ENCODE assay signal across 16 cellular contexts in the genomic region with DNA sequence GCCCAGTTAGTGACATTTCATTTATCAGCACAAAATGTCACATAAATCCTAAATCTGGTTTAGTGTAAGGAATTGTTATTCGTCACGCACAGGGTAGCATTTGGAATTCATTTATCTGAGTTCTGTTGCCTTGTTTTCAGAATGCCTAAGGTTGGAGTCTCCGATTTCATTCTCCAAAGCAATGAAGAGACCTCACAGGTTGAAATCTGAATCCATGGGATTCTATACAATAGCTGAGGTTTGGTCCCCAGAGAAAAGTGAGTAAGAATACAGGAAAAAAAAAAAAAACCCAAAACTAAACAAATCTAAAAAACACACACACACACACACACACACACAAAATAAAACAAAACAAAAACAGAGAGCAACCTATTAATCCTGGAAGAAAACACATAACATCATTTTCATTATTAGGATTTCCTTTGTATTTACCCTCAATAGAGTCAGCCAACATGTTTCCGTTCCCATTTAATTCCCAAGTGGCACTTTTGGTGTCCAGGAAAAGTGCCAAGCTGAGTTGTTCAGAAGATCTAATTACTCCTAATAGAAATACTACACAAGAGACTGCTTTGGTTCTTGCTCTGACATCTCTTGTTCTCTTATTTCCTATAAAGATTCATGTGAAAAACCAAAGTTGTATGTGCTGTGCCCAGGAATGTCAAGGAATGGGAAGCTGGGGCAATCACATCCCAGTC. TPM values are rescaled to one million over a fixed set of nuclear protein-coding genes. Genes with fewer than 3 reads are reported as not detected.
DNase-seq lines count a peak whose midpoint lies in the region; TF ChIP-seq lines count a peak whose summit lies in the region.
"Had no signal": no experiment of that assay in that cellular context is flagged by ENCODE, and none has a peak within 500 bp of the region (broad histone marks: within the 10 kb centered on the region; RNA-seq: fewer than 3 reads in every experiment).

No MANE protein-coding gene starts in this region.

- H3K4me3 Mint-ChIP-seq in brain (peak overlapping the region in 1 of 5 experiments; percentile 12), neural progenitor cell (no peak overlapping the region)
- H3K4me3 Mint-ChIP-seq: activated naive CD8-positive, alpha-beta T cell treated with anti-CD3 and anti-CD28 coated beads, Interleukin-2, amount 10 ng/mL, durations not matched to agents 7 days and 5 days; T-helper 2 cell treated with Interferon-gamma antibody and Interleukin-4, amounts not matched to agents 5 μg/mL and 100 μg/mL, for 36 hours had no signal

- H3F3A ChIP-seq in neural progenitor cell (ENCODE audit: low read depth), result peaks cover 6% of the 10 kb centered on the region

- in situ Hi-C loops in HAP-1 (cut with MboI; ENCODE audit: low sequenced_read_pairs), result no loop called here

- H3K36me3 Mint-ChIP-seq in brain, result no peaks in the 10 kb centered on the region
- H3K36me3 Mint-ChIP-seq in neural progenitor cell, result peaks cover 7% of the 10 kb centered on the region
- H3K36me3 Mint-ChIP-seq: activated naive CD8-positive, alpha-beta T cell treated with anti-CD3 and anti-CD28 coated beads, Interleukin-2, amount 10 ng/mL, durations not matched to agents 7 days and 5 days had no signal

- H2BK120ac ChIP-seq in mesenchymal stem cell (ENCODE audit: low read depth, low read length), result no peak overlapping the region

- no peak overlapping the region for H4K91ac ChIP-seq in mesenchymal stem cell (ENCODE audit: low read length)

- TF ChIP-seq CTCF in brain (conservative IDR thresholded peaks at IDR 0.05), result no peak
- TF ChIP-seq CTCF in neural progenitor cell (IDR thresholded peaks at IDR 0.05), result no peak
- no peak for TF ChIP-seq CTCF in suprapubic skin (IDR thresholded peaks at IDR 0.05)

- WGBS in suprapubic skin, result 51% methylated on average over 4 of the region's 4 CpGs
- WGBS in mesenchymal stem cell, result 94% methylated on average over 4 of the region's 4 CpGs

- peaks cover 0 to 7% (median 4%) of the 10 kb centered on the region in 5 experiments for H3K9me3 Mint-ChIP-seq in brain
- peaks cover 12% of the 10 kb centered on the region for H3K9me3 Mint-ChIP-seq in neural progenitor cell
- H3K9me3 Mint-ChIP-seq: T-helper 2 cell treated with Interferon-gamma antibody and Interleukin-4, amounts not matched to agents 5 μg/mL and 100 μg/mL, for 36 hours had no signal

- H3K14ac ChIP-seq in mesenchymal stem cell (ENCODE audit: low read length in 2 of 2), result no peak overlapping the region

- no peak overlapping the region for H2BK5ac ChIP-seq in mesenchymal stem cell (ENCODE audit: low read depth, low read length, poor library complexity, severe bottlenecking)

- no peak overlapping the region for H2AK5ac ChIP-seq in mesenchymal stem cell (ENCODE audit: low read length, severe bottlenecking)

- no peaks in the 10 kb centered on the region for H3K27me3 ChIP-seq in neural progenitor cell
- H3K27me3 ChIP-seq in HAP-1 (ENCODE audit: low read depth), result no peaks in the 10 kb centered on the region
- H3K27me3 ChIP-seq in suprapubic skin, result no peaks in the 10 kb centered on the region
- H3K27me3 ChIP-seq in mesenchymal stem cell (ENCODE audit: control insufficient read depth in 1 of 2, insufficient read depth in 1 of 2, low read length in 2 of 2), result peaks cover 0 to 8% of the 10 kb centered on the region in 2 experiments

- DNase-seq in DMS 273 (lab: John Stamatoyannopoulos, UW; ENCODE audit: unreplicated experiment), result peak; percentile 72
- peak; percentile 49 for DNase-seq in NCI-H128 (lab: John Stamatoyannopoulos, UW; ENCODE audit: unreplicated experiment)
- DNase-seq in neural progenitor cell (ENCODE audit: low spot score), result peak; percentile 47
- no peak for DNase-seq in HAP-1 (ENCODE audit: low spot score in 2 of 2)
- no peak for DNase-seq in suprapubic skin (ENCODE audit: low spot score in 2 of 2)
- no peak for DNase-seq in mesenchymal stem cell
- DNase-seq in HuH-7.5 (ENCODE audit: low spot score), result no peak
- DNase-seq: activated CD4-positive, alpha-beta T cell treated with anti-CD3 and anti-CD28 coated beads for 4 hours; activated naive CD8-positive, alpha-beta T cell treated with anti-CD3 and anti-CD28 coated beads, Interleukin-2, amount 10 ng/mL, durations not matched to agents 7 days and 5 days; activated T-cell treated with anti-CD3 and anti-CD28 coated beads, Interleukin-2, amount 50 U/mL, for 1 hour; GM23248; kidney; NCI-H82; stimulated activated naive CD4-positive, alpha-beta T cell had no signal

- H3K4me2 ChIP-seq in neural progenitor cell (peak overlapping the region; percentile 41), mesenchymal stem cell (ENCODE audit: low read length, poor library complexity, severe bottlenecking) (no peak overlapping the region)

- no peak overlapping the region for H3K18ac ChIP-seq in mesenchymal stem cell (ENCODE audit: low read depth in 1 of 2, low read length in 2 of 2)

- no peak overlapping the region for H4K8ac ChIP-seq in mesenchymal stem cell (ENCODE audit: low read length)

- H2AFZ ChIP-seq in neural progenitor cell (replicated peaks) (no peak overlapping the region), mesenchymal stem cell (ENCODE audit: low read depth, low read length) (no peak overlapping the region)
- H2AFZ ChIP-seq: GM23248 had no signal

- peaks cover 21% of the 10 kb centered on the region for H3K4me1 ChIP-seq in neural progenitor cell
- H3K4me1 ChIP-seq in HAP-1, result no peaks in the 10 kb centered on the region
- H3K4me1 ChIP-seq in suprapubic skin, result peaks cover 10% of the 10 kb centered on the region
- H3K4me1 ChIP-seq in mesenchymal stem cell (ENCODE audit: control insufficient read depth, insufficient read depth, low read depth, low read length), result no peaks in the 10 kb centered on the region

- no peak overlapping the region for H3K4ac ChIP-seq in mesenchymal stem cell (ENCODE audit: low read depth in 1 of 2, low read length in 2 of 2)

- TF ChIP-seq POLR2A in suprapubic skin (IDR thresholded peaks at IDR 0.05), result no peak

- H3K9ac ChIP-seq in neural progenitor cell (no peak overlapping the region), mesenchymal stem cell (ENCODE audit: low read length) (no peak overlapping the region)
- H3K9ac ChIP-seq: GM23248 had no signal

- TF ChIP-seq EP300 in suprapubic skin (IDR thresholded peaks at IDR 0.05), result no peak

- H3K27ac Mint-ChIP-seq in brain, result peak overlapping the region in 3 of 5 experiments; percentile 44 to 66 (median 60)
- H3K27ac Mint-ChIP-seq in neural progenitor cell, result peak overlapping the region; percentile 41
- H3K27ac Mint-ChIP-seq: activated naive CD8-positive, alpha-beta T cell treated with anti-CD3 and anti-CD28 coated beads, Interleukin-2, amount 10 ng/mL, durations not matched to agents 7 days and 5 days; T-helper 2 cell treated with Interferon-gamma antibody and Interleukin-4, amounts not matched to agents 5 μg/mL and 100 μg/mL, for 36 hours had no signal

- peaks cover 15% of the 10 kb centered on the region for H3K27me3 Mint-ChIP-seq in brain
- no peaks in the 10 kb centered on the region for H3K27me3 Mint-ChIP-seq in neural progenitor cell (ENCODE audit: insufficient read depth, low read depth)

- H3K4me3 ChIP-seq in neural progenitor cell, result no peak overlapping the region
- H3K4me3 ChIP-seq in HAP-1, result no peak overlapping the region
- H3K4me3 ChIP-seq in suprapubic skin, result no peak overlapping the region
- no peak overlapping the region for H3K4me3 ChIP-seq in mesenchymal stem cell (ENCODE audit: insufficient read depth in 1 of 2, low read depth in 1 of 2, low read length in 2 of 2)
- H3K4me3 ChIP-seq: GM23248 had no signal

- H3K4me1 Mint-ChIP-seq in brain (peaks cover 21% of the 10 kb centered on the region), neural progenitor cell (peaks cover 32% of the 10 kb centered on the region)

- H4K20me1 ChIP-seq in neural progenitor cell (ENCODE audit: low read depth), result no peaks in the 10 kb centered on the region

- H3K9me3 ChIP-seq in neural progenitor cell (ENCODE audit: low read depth), result no peaks in the 10 kb centered on the region
- H3K9me3 ChIP-seq in HAP-1, result peaks cover 7% of the 10 kb centered on the region; the same call in 1 of the 2 replicates
- H3K9me3 ChIP-seq in suprapubic skin, result no peaks in the 10 kb centered on the region
- H3K9me3 ChIP-seq in mesenchymal stem cell (ENCODE audit: control insufficient read depth, low read length), result no peaks in the 10 kb centered on the region

- no peak overlapping the region for H2BK12ac ChIP-seq in mesenchymal stem cell (ENCODE audit: low read length in 2 of 2)

- H3K79me2 ChIP-seq in neural progenitor cell (ENCODE audit: low read depth), result no peaks in the 10 kb centered on the region

- H3K23ac ChIP-seq in mesenchymal stem cell (ENCODE audit: low read length in 2 of 2), result no peak overlapping the region

- H3K79me1 ChIP-seq in mesenchymal stem cell (replicated peaks; ENCODE audit: low read length, poor library complexity, severe bottlenecking), result no peaks in the 10 kb centered on the region

- H3K36me3 ChIP-seq in neural progenitor cell, result no peaks in the 10 kb centered on the region
- no peaks in the 10 kb centered on the region for H3K36me3 ChIP-seq in HAP-1 (replicated peaks)
- H3K36me3 ChIP-seq in suprapubic skin, result no peaks in the 10 kb centered on the region
- H3K36me3 ChIP-seq in mesenchymal stem cell (ENCODE audit: control insufficient read depth in 1 of 2, insufficient read depth in 2 of 2, low read depth in 1 of 2, low read length in 2 of 2), result no peaks in the 10 kb centered on the region

- H3K27ac ChIP-seq in neural progenitor cell (no peak overlapping the region), suprapubic skin (no peak overlapping the region), mesenchymal stem cell (ENCODE audit: low read length, poor library complexity, severe bottlenecking) (no peak overlapping the region)
- H3K27ac ChIP-seq: GM23248 had no signal

- no peak overlapping the region for H2BK15ac ChIP-seq in mesenchymal stem cell (ENCODE audit: low read depth, poor library complexity, severe bottlenecking)

RNA-seq across cellular contexts. Expression of a gene that starts 36.2 kb away (rescaled TPM):
- 2.8 TPM for polyA plus RNA-seq in brain (ENCODE audit: insufficient read depth, low read depth, low replicate concordance)
- total RNA-seq in neural progenitor cell (ENCODE audit: low replicate concordance) (2.9 and 3.3 TPM in 2 replicates), suprapubic skin (10 to 100 TPM; 29.1 to 44.7 (median 34.9) TPM)
- polyA plus RNA-seq in mesenchymal stem cell (2013, experiment 1 of 2), result 8.2 TPM
- polyA plus RNA-seq in mesenchymal stem cell (2013, experiment 2 of 2), result 7.9 TPM

Comparison
In these comparisons a context has a peak if more than half of its experiments do, and no peak if none do; other contexts are left out.
1. DNase-seq: peak in DMS 273 (single experiment), NCI-H128 (single experiment) and neural progenitor cell (single experiment); none in HAP-1 (0 of 2), suprapubic skin (0 of 2), mesenchymal stem cell (single experiment) and HuH-7.5 (single experiment).